17 cellular contexts compared by ENCODE assay signal in genomic region chr6:169234634-169235033, GRCh38. TPM values are rescaled to one million over a fixed set of nuclear protein-coding genes. Genes with fewer than 3 reads are reported as not detected.
DNase-seq lines count a peak whose midpoint lies in the region; ATAC-seq, FAIRE-seq and TF ChIP-seq lines count a peak whose summit lies in the region.
"Had no signal": no experiment of that assay in that cellular context is flagged by ENCODE, and none has a peak within 500 bp of the region (broad histone marks: within the 10 kb centered on the region; RNA-seq: fewer than 3 reads in every experiment).

No MANE protein-coding gene starts in this region.

- TF ChIP-seq CTCF in right atrium auricular region (IDR thresholded peaks at IDR 0.05) (no peak), kidney (IDR thresholded peaks at IDR 0.05; ENCODE audit: borderline replicate concordance, extremely low read depth, insufficient read depth) (no peak), type B pancreatic cell (conservative IDR thresholded peaks at IDR 0.05) (no peak)

- H3K27ac ChIP-seq in right atrium auricular region (no peak overlapping the region), kidney (ENCODE audit: low read depth in 2 of 2, low read length in 2 of 2) (no peak overlapping the region)
- H3K27ac ChIP-seq: BLaER1 treated with 17β-estradiol and CSF1 and Interleukin-3, amounts not matched to agents 10 nM and 100 nM had no signal

- no peaks in the 10 kb centered on the region for H3K27me3 ChIP-seq in right atrium auricular region
- H3K27me3 ChIP-seq: BLaER1 treated with 17β-estradiol and CSF1 and Interleukin-3, amounts not matched to agents 10 nM and 100 nM had no signal

- H3K4me3 ChIP-seq in right atrium auricular region (no peak overlapping the region), kidney (ENCODE audit: low read length in 2 of 2) (no peak overlapping the region)
- H3K4me3 ChIP-seq: BLaER1 treated with 17β-estradiol and CSF1 and Interleukin-3, amounts not matched to agents 10 nM and 100 nM; HAP-1 had no signal

- H3K9me3 Mint-ChIP-seq in stimulated activated naive CD8-positive, alpha-beta T cell treated with anti-CD3 and anti-CD28 coated beads, Interleukin-15, amount 100 ng/mL, for 72 hours: peaks cover 16 to 19% of the 10 kb centered on the region in 2 donors
- H3K9me3 Mint-ChIP-seq in type B pancreatic cell: peaks cover 10% of the 10 kb centered on the region
- peaks cover 16% of the 10 kb centered on the region for H3K9me3 Mint-ChIP-seq in activated naive CD4-positive, alpha-beta T cell treated with anti-CD3 and anti-CD28 coated beads for 36 hours

- H3K9ac ChIP-seq in kidney (ENCODE audit: low read length in 2 of 2): no peak overlapping the region
- H3K9ac ChIP-seq: BLaER1 treated with 17β-estradiol and CSF1 and Interleukin-3, amounts not matched to agents 10 nM and 100 nM had no signal

- H3K4me3 Mint-ChIP-seq in stimulated activated naive CD8-positive, alpha-beta T cell treated with anti-CD3 and anti-CD28 coated beads, Interleukin-15, amount 100 ng/mL, for 72 hours: no peak overlapping the region
- no peak overlapping the region for H3K4me3 Mint-ChIP-seq in type B pancreatic cell
- H3K4me3 Mint-ChIP-seq in activated naive CD4-positive, alpha-beta T cell treated with anti-CD3 and anti-CD28 coated beads for 36 hours: no peak overlapping the region

- peaks cover 14% of the 10 kb centered on the region for H3K27me3 Mint-ChIP-seq in stimulated activated naive CD8-positive, alpha-beta T cell treated with anti-CD3 and anti-CD28 coated beads, Interleukin-15, amount 100 ng/mL, for 72 hours
- H3K27me3 Mint-ChIP-seq in type B pancreatic cell: no peaks in the 10 kb centered on the region
- H3K27me3 Mint-ChIP-seq in activated naive CD4-positive, alpha-beta T cell treated with anti-CD3 and anti-CD28 coated beads for 36 hours (ENCODE audit: low read depth): peaks cover 5% of the 10 kb centered on the region
- H3K27me3 Mint-ChIP-seq: CD4-positive, CD25-positive, alpha-beta regulatory T cell had no signal

- ATAC-seq in sciatic nerve: no peak
- no peak for ATAC-seq in stimulated activated naive CD8-positive, alpha-beta T cell treated with anti-CD3 and anti-CD28 coated beads, Interleukin-15, amount 100 ng/mL, for 72 hours

- H3K4me1 Mint-ChIP-seq in stimulated activated naive CD8-positive, alpha-beta T cell treated with anti-CD3 and anti-CD28 coated beads, Interleukin-15, amount 100 ng/mL, for 72 hours: no peaks in the 10 kb centered on the region
- peaks cover 6% of the 10 kb centered on the region for H3K4me1 Mint-ChIP-seq in type B pancreatic cell (ENCODE audit: unreplicated experiment)
- H3K4me1 Mint-ChIP-seq in activated naive CD4-positive, alpha-beta T cell treated with anti-CD3 and anti-CD28 coated beads for 36 hours (ENCODE audit: low read depth): peaks cover 1% of the 10 kb centered on the region
- H3K4me1 Mint-ChIP-seq: CD4-positive, CD25-positive, alpha-beta regulatory T cell had no signal

- H3K27ac Mint-ChIP-seq in stimulated activated naive CD8-positive, alpha-beta T cell treated with anti-CD3 and anti-CD28 coated beads, Interleukin-15, amount 100 ng/mL, for 72 hours: no peak overlapping the region
- H3K27ac Mint-ChIP-seq in type B pancreatic cell: no peak overlapping the region
- H3K27ac Mint-ChIP-seq in activated naive CD4-positive, alpha-beta T cell treated with anti-CD3 and anti-CD28 coated beads for 36 hours: no peak overlapping the region

- H3K36me3 ChIP-seq in right atrium auricular region: peaks cover 36% of the 10 kb centered on the region
- H3K36me3 ChIP-seq in kidney (ENCODE audit: control insufficient read depth in 1 of 2, insufficient read depth in 2 of 2, low read length in 2 of 2): peaks cover 0 to 2% of the 10 kb centered on the region in 2 donors
- H3K36me3 ChIP-seq: BLaER1 treated with 17β-estradiol and CSF1 and Interleukin-3, amounts not matched to agents 10 nM and 100 nM; HAP-1 had no signal

- CTCF ChIA-PET in activated naive CD4-positive, alpha-beta T cell treated with anti-CD3 and anti-CD28 coated beads for 36 hours (lab: Charles Lee): no interaction called here

- peaks cover 8% of the 10 kb centered on the region for H3K36me3 Mint-ChIP-seq in type B pancreatic cell
- H3K36me3 Mint-ChIP-seq in activated naive CD4-positive, alpha-beta T cell treated with anti-CD3 and anti-CD28 coated beads for 36 hours (ENCODE audit: low read depth): no peaks in the 10 kb centered on the region
- H3K36me3 Mint-ChIP-seq: CD4-positive, CD25-positive, alpha-beta regulatory T cell had no signal

- peak; percentile 54 for DNase-seq in right atrium auricular region (ENCODE audit: low spot score)
- DNase-seq in cardiac septum (ENCODE audit: low spot score): no peak
- DNase-seq in kidney: peak; percentile 51
- peak; percentile 55 for DNase-seq in sciatic nerve (ENCODE audit: low spot score)
- peak; percentile 29 for DNase-seq in ureter (ENCODE audit: low spot score)
- DNase-seq in stimulated activated naive CD8-positive, alpha-beta T cell treated with anti-CD3 and anti-CD28 coated beads, Interleukin-15, amount 100 ng/mL, for 72 hours: no peak
- no peak for DNase-seq in type B pancreatic cell (ENCODE audit: extremely low spot score, unreplicated experiment)
- no peak for DNase-seq in activated naive CD4-positive, alpha-beta T cell treated with anti-CD3 and anti-CD28 coated beads for 36 hours
- DNase-seq: 8988T; ACHN; CD4-positive, CD25-positive, alpha-beta regulatory T cell; DMS 273 treated with DMSO at 0.1 percent for 48 hours; GOT3 had no signal

- H3K4me1 ChIP-seq in right atrium auricular region (no peaks in the 10 kb centered on the region), kidney (ENCODE audit: control insufficient read depth in 1 of 2, insufficient read depth in 1 of 2, low read depth in 1 of 2, low read length in 2 of 2) (no peaks in the 10 kb centered on the region)
- H3K4me1 ChIP-seq: BLaER1 treated with 17β-estradiol and CSF1 and Interleukin-3, amounts not matched to agents 10 nM and 100 nM; HAP-1 had no signal

- H3K9me3 ChIP-seq in right atrium auricular region (no peaks in the 10 kb centered on the region), kidney (ENCODE audit: control insufficient read depth in 1 of 2, low read length in 2 of 2) (no peaks in the 10 kb centered on the region)
- H3K9me3 ChIP-seq: HAP-1 had no signal

- intact Hi-C loops in cardiac septum (cut with DNase I): no loop called here
- intact Hi-C loops in kidney (cut with DNase I): no loop called here
- intact Hi-C loops in sciatic nerve (cut with DNase I): no loop called here
- intact Hi-C loops in activated naive CD4-positive, alpha-beta T cell treated with anti-CD3 and anti-CD28 coated beads for 36 hours (cut with micrococcal nuclease): no loop called here

- no peak for FAIRE-seq in kidney (lab: Jason Lieb, UNC)
- FAIRE-seq: GM18507 had no signal

RNA-seq across cellular contexts. Expression of gene THBS2, which starts 19.0 kb away (rescaled TPM):
- total RNA-seq in right atrium auricular region (10 to 100 TPM; 16.2 to 24.5 TPM), cardiac septum (28.8 TPM), kidney (33.4 TPM), sciatic nerve (104 TPM), ureter (65.8 TPM), type B pancreatic cell (ENCODE audit: low replicate concordance) (0.40 and 4.2 TPM in 2 replicates)
- 2.7 TPM for polyA plus RNA-seq in kidney (ENCODE audit: insufficient read depth, low read depth, low replicate concordance)
- not detected for total RNA-seq in activated naive CD4-positive, alpha-beta T cell treated with anti-CD3 and anti-CD28 coated beads for 36 hours
- total RNA-seq: CD4-positive, CD25-positive, alpha-beta regulatory T cell; HT-29 had no signal

Comparison
In these comparisons a context has a peak if more than half of its experiments do, and no peak if none do; other contexts are left out.
1. DNase-seq: peak in right atrium auricular region (single experiment), kidney (single experiment), sciatic nerve (single experiment) and ureter (single experiment); none in cardiac septum (single experiment), stimulated activated naive CD8-positive, alpha-beta T cell treated with anti-CD3 and anti-CD28 coated beads, Interleukin-15, amount 100 ng/mL, for 72 hours (0 of 2), type B pancreatic cell (single experiment) and activated naive CD4-positive, alpha-beta T cell treated with anti-CD3 and anti-CD28 coated beads for 36 hours (single experiment).